23 cellular contexts compared by ENCODE assay signal in the genomic region with DNA sequence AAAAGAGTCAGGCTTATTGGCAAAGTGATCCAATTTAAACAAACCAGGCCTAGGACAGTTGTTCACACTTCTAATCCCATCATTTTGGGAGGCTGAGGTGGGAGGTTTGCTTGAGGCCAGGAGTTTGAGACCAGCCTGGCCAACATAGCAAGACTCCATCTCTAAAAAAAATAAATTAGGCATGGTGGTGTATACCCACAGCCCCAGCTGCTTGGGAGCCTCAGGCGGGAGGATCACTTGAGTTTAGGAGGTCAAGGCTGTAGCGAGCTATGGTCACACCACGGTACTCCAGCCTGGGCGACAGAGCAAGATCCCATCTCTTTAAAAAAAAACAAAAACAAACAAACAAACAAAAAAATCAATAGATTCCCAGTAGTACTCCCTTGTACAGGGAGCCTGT.
"Had no signal": no experiment of that assay in that cellular context is flagged by ENCODE, and none has a peak within 500 bp of the region (broad histone marks: within the 10 kb centered on the region; RNA-seq: fewer than 3 reads in every experiment).

No MANE protein-coding gene starts in this region.

- H3K4me3 Mint-ChIP-seq: IgD-negative memory B cell had no signal

- H3K9me3 ChIP-seq: Peyer's patch, SJCRH30 had no signal

- H2AFZ ChIP-seq: PC-9 had no signal

- DNase-seq: Kasumi-1, MM.1S, NCI-H1092 treated with DMSO at 0.1 percent for 48 hours, NCI-H1436, NCI-H187, NCI-H2029, NCI-H2081 treated with DMSO at 0.1 percent for 48 hours, NCI-H2171, NCI-H226, NCI-H446, NCI-H510A, NCI-H524 treated with DMSO at 0.1 percent for 48 hours, NCI-H69, NCI-H774, PC-9, Peyer's patch, SHP77 treated with DMSO at 0.1 percent for 48 hours, SJCRH30 had no signal

- H3K9me3 Mint-ChIP-seq: IgD-negative memory B cell had no signal

- H3K4me2 ChIP-seq: KMS-11, PC-9 had no signal

- H3K36me3 ChIP-seq: Peyer's patch, SJCRH30 had no signal

- FAIRE-seq: K562 had no signal

- H3K27me3 ChIP-seq: Peyer's patch, SJCRH30 had no signal

- H3K27ac Mint-ChIP-seq: IgD-negative memory B cell had no signal

- H3K9ac ChIP-seq: KMS-11 had no signal

- H3K4me3 ChIP-seq: K562, PC-9, Peyer's patch, SJCRH30 had no signal

- H3K27ac ChIP-seq: KMS-11, PC-9, Peyer's patch, SJCRH30 had no signal

- ATAC-seq: K562, Right ventricle myocardium inferior, SK-N-SH treated with all-trans-retinoic acid at 6 μM for 48 hours had no signal

- H3K4me1 ChIP-seq: Peyer's patch, SJCRH30 had no signal
